In genomic region chr14:68650403-68650994, GRCh38 we compare ENCODE assay signal across 24 cellular contexts.
DNase-seq lines count a peak whose midpoint lies in the region; ATAC-seq, FAIRE-seq and TF ChIP-seq lines count a peak whose summit lies in the region.
"Had no signal": no experiment of that assay in that cellular context is flagged by ENCODE, and none has a peak within 500 bp of the region (broad histone marks: within the 10 kb centered on the region; RNA-seq: fewer than 3 reads in every experiment).

No MANE protein-coding gene starts in this region.

- H2AFZ ChIP-seq in trophoblast cell (ENCODE audit: insufficient read depth, low read length, poor library complexity), result no peak overlapping the region

- no peak overlapping the region for H3K27ac ChIP-seq in trophoblast cell (ENCODE audit: low read depth, low read length)
- H3K27ac ChIP-seq: BLaER1, thyroid gland had no signal

- no peak overlapping the region for H3K14ac ChIP-seq in trophoblast cell (ENCODE audit: low read length)

- H3K79me1 ChIP-seq in trophoblast cell (ENCODE audit: low read length), result peaks cover 16% of the 10 kb centered on the region

- H3K36me3 ChIP-seq in trophoblast cell (ENCODE audit: control insufficient read depth in 1 of 2, insufficient read depth in 2 of 2, low read length in 2 of 2), result no peaks in the 10 kb centered on the region
- H3K36me3 ChIP-seq: thyroid gland had no signal

- no peak overlapping the region for H3K4me3 Mint-ChIP-seq in activated T-helper 17 cell treated with anti-CD3 and anti-CD28 coated beads, Interleukin-2, amount 50 U/mL, for 72 hours
- H3K4me3 Mint-ChIP-seq: activated naive CD4-positive, alpha-beta T cell treated with anti-CD3 and anti-CD28 coated beads, Interleukin-2, amount 50 U/mL, for 24 hours; IgD-negative memory B cell had no signal

- H3K4me2 ChIP-seq in trophoblast cell (ENCODE audit: low read length), result no peak overlapping the region
- H3K4me2 ChIP-seq: BLaER1 had no signal

- H3K4me3 ChIP-seq in AG10803 (ENCODE audit: low read length) (no peak overlapping the region), fibroblast of the aortic adventitia (ENCODE audit: low read depth, low read length) (no peak overlapping the region), trophoblast cell (ENCODE audit: low read depth, low read length) (no peak overlapping the region)
- H3K4me3 ChIP-seq: BLaER1, thyroid gland had no signal

- peak overlapping the region; percentile 75 for H2BK12ac ChIP-seq in trophoblast cell (ENCODE audit: low read length)

- ATAC-seq in activated T-helper 17 cell treated with anti-CD3 and anti-CD28 coated beads, Interleukin-2, amount 50 U/mL, for 72 hours (replicated peaks), result no peak
- ATAC-seq: esophagus mucosa, left colon had no signal

- H3K27ac Mint-ChIP-seq in activated T-helper 17 cell treated with anti-CD3 and anti-CD28 coated beads, Interleukin-2, amount 50 U/mL, for 72 hours, result peak overlapping the region; percentile 58
- H3K27ac Mint-ChIP-seq: activated naive CD4-positive, alpha-beta T cell treated with anti-CD3 and anti-CD28 coated beads, Interleukin-2, amount 50 U/mL, for 24 hours; IgD-negative memory B cell had no signal

- DNase-seq in AG10803 (ENCODE audit: low read depth), result peak; percentile 43
- peak; percentile 44 for DNase-seq in fibroblast of the aortic adventitia (ENCODE audit: low read depth)
- no peak for DNase-seq in trophoblast cell
- DNase-seq in stimulated activated CD4-positive, alpha-beta T cell treated with anti-CD3 and anti-CD28 coated beads, Interleukin-4, amount 100 ng/mL, for 1 hour, result no peak
- DNase-seq in HTR-8/SVneo (ENCODE audit: insufficient read length, low spot score), result no peak
- DNase-seq in iPS-NIHi7 (ENCODE audit: extremely low spot score), result no peak
- DNase-seq in GM13977 (ENCODE audit: low spot score), result no peak
- DNase-seq: Caco-2; DND-41; left colon; NCI-H1417 treated with DMSO at 0.1 percent for 48 hours; NCI-H2107; NCI-H510A; SIG-M5; small intestine; stimulated activated naive CD4-positive, alpha-beta T cell treated with Interleukin-2 at 50 U/mL for 16 hours; thyroid gland had no signal

- no peak overlapping the region for H4K8ac ChIP-seq in trophoblast cell (ENCODE audit: low read depth, low read length)

- in situ Hi-C loops in GM13977 (cut with MboI; ENCODE audit: low pct_unique_long_range_greater_than_20kb, low sequenced_read_pairs, unreplicated experiment), result no loop called here

- TF ChIP-seq CTCF in AG10803 (conservative IDR thresholded peaks at IDR 0.05; ENCODE audit: low read length) (no peak), fibroblast of the aortic adventitia (IDR thresholded peaks at IDR 0.05; ENCODE audit: insufficient read depth, low read length) (no peak), GM13977 (IDR thresholded peaks at IDR 0.05; ENCODE audit: extremely low read depth, insufficient read depth, missing control alignments) (no peak)

- no peak overlapping the region for H3K23ac ChIP-seq in trophoblast cell (ENCODE audit: low read length)

- H2AK5ac ChIP-seq in trophoblast cell (ENCODE audit: low read length), result no peak overlapping the region

- no peak overlapping the region for H3K4ac ChIP-seq in trophoblast cell (ENCODE audit: low read depth, low read length)

- H3K79me2 ChIP-seq in trophoblast cell (ENCODE audit: control insufficient read depth, insufficient read depth, low read length, poor library complexity), result no peaks in the 10 kb centered on the region

- H4K91ac ChIP-seq in trophoblast cell (ENCODE audit: low read depth, low read length), result no peak overlapping the region

- H3K18ac ChIP-seq in trophoblast cell (ENCODE audit: low read length), result no peak overlapping the region

- H3K9ac ChIP-seq in trophoblast cell (ENCODE audit: low read length), result no peak overlapping the region
- H3K9ac ChIP-seq: BLaER1 had no signal

- H3K9me3 ChIP-seq in trophoblast cell (ENCODE audit: insufficient read depth, low read depth, low read length), result peaks cover 1% of the 10 kb centered on the region
- H3K9me3 ChIP-seq: Caco-2, thyroid gland had no signal

- H3K4me1 Mint-ChIP-seq in activated T-helper 17 cell treated with anti-CD3 and anti-CD28 coated beads, Interleukin-2, amount 50 U/mL, for 72 hours, result peaks cover 5% of the 10 kb centered on the region
- H3K4me1 Mint-ChIP-seq: IgD-negative memory B cell had no signal

- no peak for FAIRE-seq in HTR-8/SVneo (lab: Jason Lieb, UNC)
- FAIRE-seq: astrocyte, GM12892, small intestine had no signal

- H3K27me3 ChIP-seq in trophoblast cell (ENCODE audit: insufficient read depth, low read length), result no peaks in the 10 kb centered on the region
- H3K27me3 ChIP-seq: BLaER1, thyroid gland had no signal

- H2BK5ac ChIP-seq in trophoblast cell (ENCODE audit: low read depth, low read length, poor library complexity), result no peak overlapping the region

- no peak overlapping the region for H2BK120ac ChIP-seq in trophoblast cell (ENCODE audit: insufficient read depth, low read length, poor library complexity)

- no peaks in the 10 kb centered on the region for H3K9me3 Mint-ChIP-seq in activated T-helper 17 cell treated with anti-CD3 and anti-CD28 coated beads, Interleukin-2, amount 50 U/mL, for 72 hours
- H3K9me3 Mint-ChIP-seq: activated naive CD4-positive, alpha-beta T cell treated with anti-CD3 and anti-CD28 coated beads, Interleukin-2, amount 50 U/mL, for 24 hours had no signal

- no peaks in the 10 kb centered on the region for H3K27me3 Mint-ChIP-seq in activated T-helper 17 cell treated with anti-CD3 and anti-CD28 coated beads, Interleukin-2, amount 50 U/mL, for 72 hours
- H3K27me3 Mint-ChIP-seq: activated naive CD4-positive, alpha-beta T cell treated with anti-CD3 and anti-CD28 coated beads, Interleukin-2, amount 50 U/mL, for 24 hours; IgD-negative memory B cell had no signal

- peaks cover 22 to 23% of the 10 kb centered on the region in 2 experiments for H3K4me1 ChIP-seq in trophoblast cell (ENCODE audit: control insufficient read depth in 1 of 2, insufficient read depth in 2 of 2, low read length in 2 of 2)

- H3K36me3 Mint-ChIP-seq in activated T-helper 17 cell treated with anti-CD3 and anti-CD28 coated beads, Interleukin-2, amount 50 U/mL, for 72 hours (ENCODE audit: low read depth), result no peaks in the 10 kb centered on the region
- H3K36me3 Mint-ChIP-seq: activated naive CD4-positive, alpha-beta T cell treated with anti-CD3 and anti-CD28 coated beads, Interleukin-2, amount 50 U/mL, for 24 hours; IgD-negative memory B cell had no signal

- H4K12ac ChIP-seq in trophoblast cell (ENCODE audit: low read depth, low read length), result no peak overlapping the region

Comparison
In these comparisons a context has a peak if more than half of its experiments do, and no peak if none do; other contexts are left out.
1. DNase-seq: peak in AG10803 (single experiment) and fibroblast of the aortic adventitia (single experiment); none in trophoblast cell (0 of 2), stimulated activated CD4-positive, alpha-beta T cell treated with anti-CD3 and anti-CD28 coated beads, Interleukin-4, amount 100 ng/mL, for 1 hour (single experiment), HTR-8/SVneo (single experiment), iPS-NIHi7 (single experiment) and GM13977 (single experiment).